20 cellular contexts compared by ENCODE assay signal in the genomic region with DNA sequence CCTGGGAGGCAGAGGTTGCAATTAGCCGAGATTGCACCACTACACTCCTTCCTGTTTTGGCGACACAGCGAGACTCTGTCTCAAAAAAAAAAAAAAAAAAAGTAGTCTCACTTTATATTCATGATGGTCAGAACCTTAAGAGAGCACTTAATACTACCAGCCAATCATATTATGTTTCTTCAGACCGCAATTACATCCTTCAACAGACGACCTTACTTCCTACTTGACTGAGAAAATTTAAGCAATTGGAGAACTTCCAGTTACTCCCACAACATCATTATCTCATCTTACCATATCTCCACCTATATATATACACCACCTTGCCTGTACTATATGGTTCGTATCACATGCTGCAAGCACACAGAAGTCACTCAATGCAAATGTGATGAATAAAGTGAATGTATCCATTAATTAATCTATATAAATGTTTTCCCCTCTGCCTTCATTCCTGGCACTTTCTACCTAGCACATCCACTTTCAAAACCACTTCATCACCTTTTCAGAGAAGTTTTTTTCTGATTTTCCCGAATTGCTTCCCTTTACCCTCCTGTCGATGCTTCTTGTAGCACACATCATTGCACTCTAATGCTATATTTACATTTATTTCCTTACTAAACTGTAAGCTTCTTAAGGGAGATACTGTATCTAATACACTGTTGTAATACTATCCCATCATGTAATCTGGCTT. TPM values are rescaled to one million over a fixed set of nuclear protein-coding genes. Genes with fewer than 3 reads are reported as not detected.
A peak's percentile ranks its signal among the peaks of the same experiment; 100 is the strongest.
DNase-seq lines count a peak whose midpoint lies in the region; ATAC-seq, FAIRE-seq and TF ChIP-seq lines count a peak whose summit lies in the region.
"Had no signal": no experiment of that assay in that cellular context is flagged by ENCODE, and none has a peak within 500 bp of the region (broad histone marks: within the 10 kb centered on the region; RNA-seq: fewer than 3 reads in every experiment).

No MANE protein-coding gene starts in this region.

- H3K27ac Mint-ChIP-seq in astrocyte (ENCODE audit: unreplicated experiment) (no peak overlapping the region), type B pancreatic cell (no peak overlapping the region)

- no peak for ATAC-seq in GM18511 (IDR thresholded peaks at IDR 0.05; ENCODE audit: unreplicated experiment)
- ATAC-seq in left lung = no peak

- in situ Hi-C loops in KBM-7 (cut with MboI; ENCODE audit: low pct_unique_long_range_greater_than_20kb, low sequenced_read_pairs) = no loop called here

- H3K9me3 ChIP-seq in ES-I3 (ENCODE audit: control insufficient read depth, insufficient read depth, low read length) (no peaks in the 10 kb centered on the region), astrocyte (ENCODE audit: insufficient read depth, low read depth, low read length) (no peaks in the 10 kb centered on the region), neutrophil (no peaks in the 10 kb centered on the region), left lung (no peaks in the 10 kb centered on the region)
- H3K9me3 ChIP-seq: lower lobe of right lung, pancreas, SJCRH30, uterus had no signal

- H3K4me3 Mint-ChIP-seq in astrocyte (ENCODE audit: unreplicated experiment) (no peak overlapping the region), type B pancreatic cell (no peak overlapping the region)

- intact Hi-C loops in left lung (cut with DNase I) = no loop called here

- no peak for FAIRE-seq in astrocyte (lab: Jason Lieb, UNC)
- FAIRE-seq: GM12892, pancreas had no signal

- H3K27me3 Mint-ChIP-seq in astrocyte (ENCODE audit: low read depth, unreplicated experiment) (no peaks in the 10 kb centered on the region), type B pancreatic cell (no peaks in the 10 kb centered on the region)

- H3K9me3 Mint-ChIP-seq in astrocyte (ENCODE audit: unreplicated experiment) (no peaks in the 10 kb centered on the region), type B pancreatic cell (no peaks in the 10 kb centered on the region)

- peak; percentile 94 for DNase-seq in KBM-7
- DNase-seq in astrocyte (ENCODE audit: low read depth) = no peak
- DNase-seq in type B pancreatic cell (ENCODE audit: extremely low spot score, unreplicated experiment) = no peak
- no peak for DNase-seq in left lung
- DNase-seq: activated CD4-positive, alpha-beta T cell treated with anti-CD3 and anti-CD28 coated beads for 4 hours; activated CD8-positive, alpha-beta memory T cell treated with anti-CD3 and anti-CD28 coated beads, Interleukin-2, amount 50 U/mL, for 4 hours; activated gamma-delta T cell; cerebellar nuclear complex; effector memory CD4-positive, alpha-beta T cell; lower lobe of right lung; NCI-H1105 treated with DMSO at 0.1 percent for 48 hours; NCI-H524 treated with DMSO at 0.1 percent for 48 hours; stimulated activated CD4-positive, alpha-beta T cell treated with anti-CD3 and anti-CD28 coated beads, Interleukin-4, amount 100 ng/mL, for 1 hour had no signal

- H3K4me3 ChIP-seq in astrocyte (ENCODE audit: insufficient read depth, low read depth, low read length) (no peak overlapping the region), neutrophil (ENCODE audit: low read depth in 1 of 2, low read length in 1 of 2) (no peak overlapping the region), left lung (no peak overlapping the region)
- H3K4me3 ChIP-seq: lower lobe of right lung, pancreas, SJCRH30, uterus had no signal

- H3K27me3 ChIP-seq in astrocyte (ENCODE audit: insufficient read depth, low read length) (no peaks in the 10 kb centered on the region), neutrophil (no peaks in the 10 kb centered on the region), left lung (no peaks in the 10 kb centered on the region)
- H3K27me3 ChIP-seq: pancreas, SJCRH30, uterus had no signal

- peak overlapping the region; percentile 13 for H3K4me2 ChIP-seq in astrocyte (ENCODE audit: low read length)

- H3K36me3 ChIP-seq in ES-I3 (ENCODE audit: insufficient read depth, low read length) (no peaks in the 10 kb centered on the region; the same call in 1 of the 2 replicates), astrocyte (ENCODE audit: insufficient read depth, low read length) (peaks cover 2% of the 10 kb centered on the region), neutrophil (peaks cover 6% of the 10 kb centered on the region), left lung (no peaks in the 10 kb centered on the region)
- H3K36me3 ChIP-seq: pancreas, SJCRH30, uterus had no signal

- TF ChIP-seq CTCF in astrocyte (IDR thresholded peaks at IDR 0.05; ENCODE audit: insufficient read depth, low read depth, low read length) = no peak
- TF ChIP-seq CTCF in neutrophil (IDR thresholded peaks at IDR 0.05) = no peak
- TF ChIP-seq CTCF in type B pancreatic cell (conservative IDR thresholded peaks at IDR 0.05) = no peak
- no peak for TF ChIP-seq CTCF in left lung (IDR thresholded peaks at IDR 0.05)

- H4K20me1 ChIP-seq in astrocyte (ENCODE audit: insufficient read depth, low read length) = no peaks in the 10 kb centered on the region

- no peaks in the 10 kb centered on the region for H3K79me2 ChIP-seq in astrocyte (ENCODE audit: insufficient read depth, low read length)

- H3K9ac ChIP-seq in ES-I3 (ENCODE audit: low read depth, low read length) = peak overlapping the region; percentile 31
- H3K9ac ChIP-seq in astrocyte (ENCODE audit: low read length) = peak overlapping the region; percentile 24

- H3K4me1 Mint-ChIP-seq in astrocyte (ENCODE audit: low read depth, unreplicated experiment) (peaks cover 11% of the 10 kb centered on the region), type B pancreatic cell (ENCODE audit: unreplicated experiment) (no peaks in the 10 kb centered on the region)

- H3K36me3 Mint-ChIP-seq in astrocyte (ENCODE audit: low read depth, unreplicated experiment) = peaks cover 2% of the 10 kb centered on the region
- no peaks in the 10 kb centered on the region for H3K36me3 Mint-ChIP-seq in type B pancreatic cell

- H3K4me1 ChIP-seq in ES-I3 (ENCODE audit: insufficient read depth, low read length) (peaks cover 32% of the 10 kb centered on the region), astrocyte (ENCODE audit: insufficient read depth, low read length) (peaks cover 9% of the 10 kb centered on the region), neutrophil (ENCODE audit: control insufficient read depth in 1 of 2, insufficient read depth in 1 of 2, low read depth in 1 of 2, low read length in 1 of 2) (peaks cover 6 to 11% of the 10 kb centered on the region in 2 experiments), left lung (peaks cover 3 to 11% of the 10 kb centered on the region in 2 donors)
- H3K4me1 ChIP-seq: pancreas, SJCRH30, uterus had no signal

- no peak overlapping the region for H2AFZ ChIP-seq in astrocyte (ENCODE audit: low read depth, low read length)

- H3K27ac ChIP-seq in astrocyte (ENCODE audit: low read depth, low read length) = no peak overlapping the region
- H3K27ac ChIP-seq in neutrophil = peak overlapping the region; percentile 51
- H3K27ac ChIP-seq in left lung = peak overlapping the region in 1 of 2 donors; percentile 5
- H3K27ac ChIP-seq: lower lobe of right lung, pancreas, SJCRH30, uterus had no signal

RNA-seq across cellular contexts. Expression of a gene that starts 13.8 kb away (rescaled TPM):
- total RNA-seq in astrocyte (182 and 194 TPM in 2 replicates), type B pancreatic cell (ENCODE audit: low replicate concordance) (207 and 263 TPM in 2 replicates), left lung (100 to 1,000 TPM; 151 to 155 TPM)

RNA-seq across cellular contexts. Expression of a gene that starts 21.1 kb away (rescaled TPM):
- 58.7 and 60.0 TPM in 2 replicates for total RNA-seq in astrocyte
- total RNA-seq in type B pancreatic cell (ENCODE audit: low replicate concordance) = 45.5 and 71.1 TPM in 2 replicates
- 10 to 100 TPM; 45.8 to 52.9 TPM for total RNA-seq in left lung

RNA-seq across cellular contexts. Expression of a gene that starts 55.8 kb away (rescaled TPM):
- total RNA-seq in astrocyte (38.8 and 40.6 TPM in 2 replicates), type B pancreatic cell (ENCODE audit: low replicate concordance) (42.5 and 43.6 TPM in 2 replicates), left lung (10 to 100 TPM; 40.8 to 45.3 TPM)
